In the genomic region with DNA sequence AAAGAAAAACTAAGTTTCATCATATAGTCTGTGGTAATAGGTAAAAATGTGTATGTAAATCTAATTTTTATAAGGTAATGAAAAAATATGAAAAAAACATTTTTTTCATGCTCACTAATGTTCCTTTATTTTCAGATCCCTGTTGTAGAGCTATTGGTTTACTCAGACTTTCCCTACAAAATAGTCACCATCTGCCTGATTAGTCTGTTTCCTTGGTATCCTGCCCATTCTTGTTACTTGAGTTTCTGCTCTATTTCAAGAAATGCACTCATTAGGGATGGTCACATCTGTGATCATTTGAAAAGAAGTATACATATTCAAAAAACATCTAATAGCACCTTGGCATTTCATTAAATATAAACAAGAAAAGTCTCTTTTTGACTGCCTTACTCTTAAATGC, we compare ENCODE assay signal across 18 cellular contexts.
"Had no signal": no experiment of that assay in that cellular context is flagged by ENCODE, and none has a peak within 500 bp of the region (broad histone marks: within the 10 kb centered on the region; RNA-seq: fewer than 3 reads in every experiment).

No MANE protein-coding gene starts in this region.

- H3K27ac Mint-ChIP-seq: activated CD4-positive, alpha-beta T cell treated with anti-CD3 and anti-CD28 coated beads for 36 hours; activated naive CD8-positive, alpha-beta T cell treated with anti-CD3 and anti-CD28 coated beads for 36 hours; activated T-helper 1 cell treated with anti-CD3 and anti-CD28 coated beads, Interleukin-12 subunit alpha, Interleukin-12 subunit beta, Interleukin-2, Interleukin-4 antibody, amounts not matched to agents 30 ng/mL and 10 ng/mL and 1 ng/mL, durations not matched to agents 14 hours and 24 hours and 36 hours; effector memory CD8-positive, alpha-beta T cell; stimulated activated naive CD8-positive, alpha-beta T cell treated with anti-CD3 and anti-CD28 coated beads, Interleukin-15, Interleukin-2, amounts not matched to agents 100 ng/mL and 50 ng/mL, for 24 hours; WTC11 had no signal

- H3K4me3 ChIP-seq: left ventricle myocardium inferior, suprapubic skin, transverse colon, uterus had no signal

- H3K27me3 ChIP-seq: suprapubic skin, transverse colon, uterus had no signal

- H3K4me3 Mint-ChIP-seq: activated CD4-positive, alpha-beta T cell treated with anti-CD3 and anti-CD28 coated beads for 36 hours; activated naive CD8-positive, alpha-beta T cell treated with anti-CD3 and anti-CD28 coated beads for 36 hours; activated T-helper 1 cell treated with anti-CD3 and anti-CD28 coated beads, Interleukin-12 subunit alpha, Interleukin-12 subunit beta, Interleukin-2, Interleukin-4 antibody, amounts not matched to agents 30 ng/mL and 10 ng/mL and 1 ng/mL, durations not matched to agents 14 hours and 24 hours and 36 hours; effector memory CD8-positive, alpha-beta T cell; stimulated activated naive CD8-positive, alpha-beta T cell treated with anti-CD3 and anti-CD28 coated beads, Interleukin-15, Interleukin-2, amounts not matched to agents 100 ng/mL and 50 ng/mL, for 24 hours; WTC11 had no signal

- H3K27ac ChIP-seq: left ventricle myocardium inferior, suprapubic skin, transverse colon, uterus had no signal

- H3K27me3 Mint-ChIP-seq: activated CD4-positive, alpha-beta T cell treated with anti-CD3 and anti-CD28 coated beads for 36 hours; activated naive CD8-positive, alpha-beta T cell treated with anti-CD3 and anti-CD28 coated beads for 36 hours; effector memory CD8-positive, alpha-beta T cell; stimulated activated naive CD8-positive, alpha-beta T cell treated with anti-CD3 and anti-CD28 coated beads, Interleukin-15, Interleukin-2, amounts not matched to agents 100 ng/mL and 50 ng/mL, for 24 hours had no signal

- H3K9me3 Mint-ChIP-seq: activated naive CD8-positive, alpha-beta T cell treated with anti-CD3 and anti-CD28 coated beads for 36 hours; activated T-helper 1 cell treated with anti-CD3 and anti-CD28 coated beads, Interleukin-12 subunit alpha, Interleukin-12 subunit beta, Interleukin-2, Interleukin-4 antibody, amounts not matched to agents 30 ng/mL and 10 ng/mL and 1 ng/mL, durations not matched to agents 14 hours and 24 hours and 36 hours; effector memory CD8-positive, alpha-beta T cell; stimulated activated naive CD8-positive, alpha-beta T cell treated with anti-CD3 and anti-CD28 coated beads, Interleukin-15, Interleukin-2, amounts not matched to agents 100 ng/mL and 50 ng/mL, for 24 hours; WTC11 had no signal

- H3K9me3 ChIP-seq: left ventricle myocardium inferior, suprapubic skin, transverse colon, uterus had no signal

- H3K36me3 ChIP-seq: left ventricle myocardium inferior, suprapubic skin, transverse colon, uterus had no signal

- DNase-seq: activated CD4-positive, alpha-beta T cell treated with anti-CD3 and anti-CD28 coated beads for 36 hours; activated CD4-positive, alpha-beta T cell treated with anti-CD3 and anti-CD28 coated beads, Interleukin-2, amount 50 U/mL, for 48 hours; activated naive CD4-positive, alpha-beta T cell; activated naive CD8-positive, alpha-beta T cell treated with anti-CD3 and anti-CD28 coated beads for 36 hours; amniotic stem cell; effector memory CD8-positive, alpha-beta T cell; hypothalamus; left ventricle myocardium inferior; mammary epithelial cell; occipital lobe; posterior cingulate gyrus; right cardiac atrium; transverse colon; uterus had no signal

- H3K36me3 Mint-ChIP-seq: activated naive CD8-positive, alpha-beta T cell treated with anti-CD3 and anti-CD28 coated beads for 36 hours; WTC11 had no signal

- H3K4me1 ChIP-seq: left ventricle myocardium inferior, suprapubic skin, transverse colon, uterus had no signal
